In the genomic region with DNA sequence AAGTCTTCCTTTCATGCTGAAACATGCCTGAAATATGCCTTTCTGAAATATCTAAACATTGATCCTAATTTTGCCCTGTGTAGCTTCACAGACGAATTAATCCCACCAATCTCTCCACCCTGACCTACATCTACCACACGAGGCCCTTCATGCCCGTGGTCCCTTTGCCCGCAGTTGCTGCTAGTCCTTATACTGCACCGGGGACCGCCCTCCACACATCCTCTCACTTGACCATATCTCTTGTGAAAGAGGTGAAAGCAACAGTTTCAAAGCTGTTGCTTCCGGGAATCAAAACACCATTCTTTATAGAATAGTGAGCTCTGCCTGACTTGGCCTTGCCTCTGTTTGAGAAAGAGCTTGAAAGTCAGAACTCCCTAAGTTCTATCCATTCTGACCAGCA, we compare ENCODE assay signal across 17 cellular contexts.
"Had no signal": no experiment of that assay in that cellular context is flagged by ENCODE, and none has a peak within 500 bp of the region (broad histone marks: within the 10 kb centered on the region; RNA-seq: fewer than 3 reads in every experiment).

No MANE protein-coding gene starts in this region.

- DNase-seq: esophagus squamous epithelium; foreskin fibroblast; immature natural killer cell; left ventricle myocardium inferior; lower lobe of right lung; natural killer cell; occipital lobe; right lobe of liver; stimulated activated CD4-positive, alpha-beta T cell treated with anti-CD3 and anti-CD28 coated beads, Interleukin-15, amount 100 ng/mL, for 24 hours; stimulated activated CD4-positive, alpha-beta T cell treated with anti-CD3 and anti-CD28 coated beads, Interleukin-1b, Interleukin-23, amount 100 ng/mL, for 48 hours; stimulated activated CD4-positive, alpha-beta T cell treated with anti-CD3 and anti-CD28 coated beads, Interleukin-4, amount 100 ng/mL, for 24 hours; stimulated activated naive B cell treated with anti-CD40 and anti-IgM and Interleukin-4, amounts not matched to agents 10 μg/mL and 1 μg/mL and 100 μg/mL, for 72 hours; stimulated activated naive CD8-positive, alpha-beta T cell treated with anti-CD3 and anti-CD28 coated beads, Interleukin-15, amount 100 ng/mL, for 72 hours; testis had no signal

- H3K4me3 ChIP-seq: esophagus squamous epithelium, left ventricle myocardium inferior, lower lobe of right lung, prostate gland, right lobe of liver, testis, tibial nerve had no signal

- H3K27ac ChIP-seq: esophagus squamous epithelium, left ventricle myocardium inferior, lower lobe of right lung, parathyroid adenoma, prostate gland, right lobe of liver, testis, tibial nerve had no signal

- H3K27me3 ChIP-seq: esophagus squamous epithelium, right lobe of liver, testis, tibial nerve had no signal
